17 cellular contexts compared by ENCODE assay signal in the genomic region with DNA sequence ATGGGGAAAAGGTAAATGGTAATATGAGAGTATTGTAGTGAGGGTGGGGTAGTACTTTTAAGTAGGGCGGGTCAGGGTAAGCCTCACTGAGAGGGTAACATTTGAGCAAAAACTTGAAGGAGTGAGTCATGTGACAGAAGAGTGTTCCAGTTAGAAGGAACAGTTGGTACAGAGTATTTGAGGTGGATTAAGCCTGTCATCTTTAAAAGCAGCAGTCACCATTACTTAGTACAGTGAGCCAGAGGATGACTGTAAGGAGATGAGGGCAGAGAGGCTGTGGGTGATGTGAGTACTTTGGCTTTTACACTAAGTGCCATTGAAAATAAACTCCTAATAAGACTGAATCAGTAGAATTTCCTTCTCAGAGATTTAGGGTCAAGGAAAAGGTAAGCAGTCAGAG. TPM values are rescaled to one million over a fixed set of nuclear protein-coding genes. Genes with fewer than 3 reads are reported as not detected.
DNase-seq lines count a peak whose midpoint lies in the region; ATAC-seq and TF ChIP-seq lines count a peak whose summit lies in the region.
"Had no signal": no experiment of that assay in that cellular context is flagged by ENCODE, and none has a peak within 500 bp of the region (broad histone marks: within the 10 kb centered on the region; RNA-seq: fewer than 3 reads in every experiment).

No MANE protein-coding gene starts in this region.

- no peak for TF ChIP-seq CTCF in esophagus muscularis mucosa (IDR thresholded peaks at IDR 0.05)
- TF ChIP-seq CTCF in neutrophil (IDR thresholded peaks at IDR 0.05): no peak

- no peaks in the 10 kb centered on the region; the same call in 1 of the 2 replicates for H4K20me1 ChIP-seq in GM23248 (ENCODE audit: insufficient read depth)

- no peaks in the 10 kb centered on the region for H3K27me3 Mint-ChIP-seq in activated CD8-positive, alpha-beta T cell treated with anti-CD3 and anti-CD28 coated beads, Interleukin-2, amount 10 ng/mL, durations not matched to agents 7 days and 5 days (ENCODE audit: low read depth)
- H3K27me3 Mint-ChIP-seq: naive thymus-derived CD8-positive, alpha-beta T cell had no signal

- TF ChIP-seq POLR2A in esophagus muscularis mucosa (IDR thresholded peaks at IDR 0.05; ENCODE audit: low read depth): no peak

- H3K4me1 ChIP-seq in GM23248 (ENCODE audit: insufficient read depth) (peaks cover 18% of the 10 kb centered on the region), esophagus muscularis mucosa (peaks cover 3 to 28% (median 21%) of the 10 kb centered on the region in 4 donors), neutrophil (ENCODE audit: control insufficient read depth in 1 of 2, insufficient read depth in 1 of 2, low read depth in 1 of 2, low read length in 1 of 2) (no peaks in the 10 kb centered on the region)

- H3K4me2 ChIP-seq in GM23248 (ENCODE audit: unreplicated experiment): peak overlapping the region; percentile 21

- H3K9me3 Mint-ChIP-seq in activated CD8-positive, alpha-beta T cell treated with anti-CD3 and anti-CD28 coated beads, Interleukin-2, amount 10 ng/mL, durations not matched to agents 7 days and 5 days (ENCODE audit: insufficient read depth): no peaks in the 10 kb centered on the region
- H3K9me3 Mint-ChIP-seq: naive thymus-derived CD8-positive, alpha-beta T cell had no signal

- H3K9me3 ChIP-seq in GM23248 (ENCODE audit: low read depth): no peaks in the 10 kb centered on the region
- H3K9me3 ChIP-seq in esophagus muscularis mucosa: no peaks in the 10 kb centered on the region
- no peaks in the 10 kb centered on the region for H3K9me3 ChIP-seq in neutrophil
- H3K9me3 ChIP-seq: spleen, suprapubic skin had no signal

- ATAC-seq in activated CD8-positive, alpha-beta T cell treated with anti-CD3 and anti-CD28 coated beads, Interleukin-2, amount 10 ng/mL, durations not matched to agents 7 days and 5 days: no peak
- ATAC-seq in HG03457 (IDR thresholded peaks at IDR 0.05; ENCODE audit: unreplicated experiment): no peak
- ATAC-seq: HCT116; naive thymus-derived CD8-positive, alpha-beta T cell had no signal

- H3K4me3 ChIP-seq in GM23248: no peak overlapping the region
- no peak overlapping the region for H3K4me3 ChIP-seq in esophagus muscularis mucosa
- no peak overlapping the region for H3K4me3 ChIP-seq in neutrophil (ENCODE audit: low read depth in 1 of 2, low read length in 1 of 2)
- H3K4me3 ChIP-seq: spleen, suprapubic skin had no signal

- no peaks in the 10 kb centered on the region for H3K27me3 ChIP-seq in GM23248 (replicated peaks; ENCODE audit: insufficient read depth)
- H3K27me3 ChIP-seq in esophagus muscularis mucosa: no peaks in the 10 kb centered on the region
- H3K27me3 ChIP-seq in neutrophil: no peaks in the 10 kb centered on the region
- H3K27me3 ChIP-seq: spleen, suprapubic skin had no signal

- WGBS in GM23248 (ENCODE audit: low coverage in 1 of 2, low lambda C conversion rate in 2 of 2, missing lambda C conversion rate in 2 of 2), 2 experiments: 89 to 100% methylated on average over 1 of the region's 1 CpG
- 83% methylated on average over 1 of the region's 1 CpG for WGBS in esophagus muscularis mucosa

- no peak overlapping the region for H2AFZ ChIP-seq in GM23248

- intact Hi-C loops in esophagus muscularis mucosa (cut with DNase I): no loop called here

- in situ Hi-C loops in GM23248 (cut with MboI): loop anchor here (25.0 kb wide), 1 partner anchor 121 kb away; no protein-coding TSS in a partner anchor

- no peak overlapping the region for H3K27ac Mint-ChIP-seq in activated CD8-positive, alpha-beta T cell treated with anti-CD3 and anti-CD28 coated beads, Interleukin-2, amount 10 ng/mL, durations not matched to agents 7 days and 5 days

- H3K9ac ChIP-seq in GM23248: no peak overlapping the region

- H3K79me2 ChIP-seq in GM23248 (ENCODE audit: insufficient read depth): peaks cover 70% of the 10 kb centered on the region

- POLR2A ChIA-PET in activated CD8-positive, alpha-beta T cell treated with anti-CD3 and anti-CD28 coated beads, Interleukin-2, amount 10 ng/mL, durations not matched to agents 7 days and 5 days (lab: Charles Lee): no interaction called here

- no peaks in the 10 kb centered on the region for H3K9me2 ChIP-seq in GM23248 (ENCODE audit: insufficient read depth)

- H3K27ac ChIP-seq in GM23248: peak overlapping the region; percentile 29
- peak overlapping the region in 3 of 4 donors; percentile 24 to 52 (median 40) for H3K27ac ChIP-seq in esophagus muscularis mucosa (replicated peaks in 1 of 4)
- H3K27ac ChIP-seq in neutrophil: peak overlapping the region; percentile 36
- H3K27ac ChIP-seq: spleen, suprapubic skin had no signal

- peaks cover 22% of the 10 kb centered on the region for H3K36me3 Mint-ChIP-seq in activated CD8-positive, alpha-beta T cell treated with anti-CD3 and anti-CD28 coated beads, Interleukin-2, amount 10 ng/mL, durations not matched to agents 7 days and 5 days (ENCODE audit: low read depth)

- TF ChIP-seq EP300 in esophagus muscularis mucosa (IDR thresholded peaks at IDR 0.05): no peak

- H3K4me3 Mint-ChIP-seq in activated CD8-positive, alpha-beta T cell treated with anti-CD3 and anti-CD28 coated beads, Interleukin-2, amount 10 ng/mL, durations not matched to agents 7 days and 5 days: no peak overlapping the region
- H3K4me3 Mint-ChIP-seq: naive thymus-derived CD8-positive, alpha-beta T cell had no signal

- CTCF ChIA-PET in activated CD8-positive, alpha-beta T cell treated with anti-CD3 and anti-CD28 coated beads, Interleukin-2, amount 10 ng/mL, durations not matched to agents 7 days and 5 days (lab: Charles Lee): interaction anchor here (0.6 to 2.1 kb wide), 2 partner anchors 19 to 883 kb away, joined by 3 to 7 read pairs; no protein-coding TSS in a partner anchor

- DNase-seq in GM23248: peak; percentile 74
- peak; percentile 81 for DNase-seq in NCI-H524 treated with DMSO at 0.1 percent for 48 hours (lab: John Stamatoyannopoulos, UW)
- DNase-seq in esophagus muscularis mucosa (ENCODE audit: extremely low spot score): no peak
- no peak for DNase-seq in T-helper 9 cell
- DNase-seq in activated CD8-positive, alpha-beta T cell treated with anti-CD3 and anti-CD28 coated beads, Interleukin-2, amount 10 ng/mL, durations not matched to agents 7 days and 5 days: no peak
- no peak for DNase-seq in NCI-H510A (lab: John Stamatoyannopoulos, UW)
- DNase-seq: activated CD4-positive, alpha-beta T cell treated with anti-CD3 and anti-CD28 coated beads for 1 hour; activated naive CD4-positive, alpha-beta T cell; cortex of kidney; mammary epithelial cell; naive thymus-derived CD8-positive, alpha-beta T cell; NCI-H187; spleen had no signal

- no peaks in the 10 kb centered on the region for H3K4me1 Mint-ChIP-seq in activated CD8-positive, alpha-beta T cell treated with anti-CD3 and anti-CD28 coated beads, Interleukin-2, amount 10 ng/mL, durations not matched to agents 7 days and 5 days (ENCODE audit: low read depth)

- H3K36me3 ChIP-seq in GM23248 (ENCODE audit: low read depth) (peaks cover 18% of the 10 kb centered on the region), esophagus muscularis mucosa (peaks cover 12 to 33% (median 23%) of the 10 kb centered on the region in 4 donors), neutrophil (peaks cover 61% of the 10 kb centered on the region)

- H3F3A ChIP-seq in GM23248 (ENCODE audit: insufficient read depth): peaks cover 13% of the 10 kb centered on the region

RNA-seq across cellular contexts. Expression of a gene that starts 54.8 kb away (rescaled TPM):
- 18.3 and 26.8 TPM in 2 replicates for total RNA-seq in GM23248 (2014; rRNA removed; shearing (Covaris generic))
- polyA plus RNA-seq in GM23248 (2016; fragmentation: Nextera tagmentation; extraction: Ambion mirVana): 50.1 and 52.2 TPM in 2 replicates
- 10 to 100 TPM; 54.0 to 84.3 (median 72.6) TPM for total RNA-seq in esophagus muscularis mucosa
- total RNA-seq in activated CD8-positive, alpha-beta T cell treated with anti-CD3 and anti-CD28 coated beads, Interleukin-2, amount 10 ng/mL, durations not matched to agents 7 days and 5 days: 10 to 100 TPM; 31.5 to 34.7 TPM

Comparison
In these comparisons a context has a peak if more than half of its experiments do, and no peak if none do; other contexts are left out.
1. DNase-seq: peak in GM23248 (single experiment) and NCI-H524 treated with DMSO at 0.1 percent for 48 hours (single experiment); none in esophagus muscularis mucosa (single experiment), T-helper 9 cell (single experiment), activated CD8-positive, alpha-beta T cell treated with anti-CD3 and anti-CD28 coated beads, Interleukin-2, amount 10 ng/mL, durations not matched to agents 7 days and 5 days (single experiment) and NCI-H510A (single experiment).
2. Peak in every context shown above with its lines, with median percentiles within 50 percentile points of each other: H3K27ac ChIP-seq.